Comparison of ENCODE assay signal across 12 cellular contexts in genomic region chr22:37231406-37232139, GRCh38. TPM values are rescaled to one million over a fixed set of nuclear protein-coding genes. Genes with fewer than 3 reads are reported as not detected.
DNase-seq lines count a peak whose midpoint lies in the region; ATAC-seq lines count a peak whose summit lies in the region.
"Had no signal": no experiment of that assay in that cellular context is flagged by ENCODE, and none has a peak within 500 bp of the region (broad histone marks: within the 10 kb centered on the region; RNA-seq: fewer than 3 reads in every experiment).

No MANE protein-coding gene starts in this region.

- peak overlapping the region; percentile 13 for H3K4ac ChIP-seq in neuronal stem cell (ENCODE audit: low read length)

- no peaks in the 10 kb centered on the region for H3K79me1 ChIP-seq in neuronal stem cell (ENCODE audit: low read depth, low read length)

- H3K23ac ChIP-seq in neuronal stem cell (ENCODE audit: low read depth, low read length, poor library complexity) = peak overlapping the region; percentile 86

- peak overlapping the region; percentile 80 for H3K18ac ChIP-seq in neuronal stem cell (ENCODE audit: low read length)

- no peak overlapping the region for H3K14ac ChIP-seq in neuronal stem cell (ENCODE audit: low read length)

- no peak overlapping the region for H3K9ac ChIP-seq in neuronal stem cell (ENCODE audit: low read depth, low read length, poor library complexity)

- no peak overlapping the region for H3K4me2 ChIP-seq in neuronal stem cell (ENCODE audit: insufficient read depth, low read length, poor library complexity, severe bottlenecking)

- H3K27me3 ChIP-seq in CD4-positive, alpha-beta memory T cell (ENCODE audit: insufficient read depth, low read length) = no peaks in the 10 kb centered on the region
- peaks cover 0 to 46% (median 0%) of the 10 kb centered on the region in 3 experiments for H3K27me3 ChIP-seq in neuronal stem cell (ENCODE audit: control insufficient read depth in 3 of 3, insufficient read depth in 3 of 3, low read depth in 1 of 3, low read length in 3 of 3)

- H2AK5ac ChIP-seq in neuronal stem cell (ENCODE audit: low read depth, low read length) = peak overlapping the region; percentile 49

- no peak overlapping the region for H2AFZ ChIP-seq in neuronal stem cell (ENCODE audit: low read length)

- POLR2A ChIA-PET in CD4-positive, alpha-beta memory T cell (lab: Charles Lee; ENCODE audit: partially characterized antibody) = interaction anchor here (0.9 to 18.6 kb wide), 12 partner anchors 10 to 109 kb away, joined by 3 to 646 read pairs (median 8); partner anchors contain the start of genes CYTH4, IL2RB and RAC2

- no CpG with 5 or more reads among the region's 21 CpGs for WGBS in neuronal stem cell (ENCODE audit: extremely low coverage in 2 of 2, insufficient read length in 2 of 2, insufficient replicate concordance in 1 of 2), 2 donors

- peak in 2 of 5 donors; percentile 47 to 75 for DNase-seq in CD4-positive, alpha-beta memory T cell
- DNase-seq in neuronal stem cell (ENCODE audit: low spot score) (no peak), NCI-H69 (lab: John Stamatoyannopoulos, UW) (no peak), inferior parietal cortex (ENCODE audit: extremely low spot score) (no peak), KBM-7 (no peak)
- DNase-seq: dorsolateral prefrontal cortex, SIG-M5 had no signal

- H3K4me3 Mint-ChIP-seq in CD4-positive, alpha-beta memory T cell = peak overlapping the region; percentile 70 to 88 (median 80)
- peak overlapping the region; percentile 78 for H3K4me3 Mint-ChIP-seq in T-helper 1 cell treated with Interleukin-12 subunit alpha and Interleukin-12 subunit beta and Interleukin-4 antibody, amounts not matched to agents 30 μg/mL and 1 μg/mL, for 36 hours
- H3K4me3 Mint-ChIP-seq in activated naive CD4-positive, alpha-beta T cell treated with anti-CD3 and anti-CD28 coated beads, Interleukin-2, amount 50 U/mL, for 24 hours = peak overlapping the region; percentile 81

- in situ Hi-C loops in KBM-7 (cut with MboI; ENCODE audit: low pct_unique_long_range_greater_than_20kb, low sequenced_read_pairs) = no loop called here

- H2BK12ac ChIP-seq in neuronal stem cell (ENCODE audit: low read length) = no peak overlapping the region

- peaks cover 96% of the 10 kb centered on the region for H3K4me1 ChIP-seq in CD4-positive, alpha-beta memory T cell (ENCODE audit: insufficient read depth, low read length)
- H3K4me1 ChIP-seq in neuronal stem cell (ENCODE audit: control insufficient read depth in 2 of 2, insufficient read depth in 1 of 2, low read depth in 1 of 2, low read length in 2 of 2) = no peaks in the 10 kb centered on the region

- peak overlapping the region; percentile 24 for H2BK15ac ChIP-seq in neuronal stem cell (ENCODE audit: low read length)

- intact Hi-C loops in CD4-positive, alpha-beta memory T cell (cut with micrococcal nuclease) = loop anchor here (2.0 kb wide), 2 partner anchors 29 to 33 kb away; no protein-coding TSS in a partner anchor

- H2BK5ac ChIP-seq in neuronal stem cell (ENCODE audit: low read length) = no peak overlapping the region

- H3K9me3 Mint-ChIP-seq in CD4-positive, alpha-beta memory T cell = no peaks in the 10 kb centered on the region
- H3K9me3 Mint-ChIP-seq in T-helper 1 cell treated with Interleukin-12 subunit alpha and Interleukin-12 subunit beta and Interleukin-4 antibody, amounts not matched to agents 30 μg/mL and 1 μg/mL, for 36 hours = no peaks in the 10 kb centered on the region
- no peaks in the 10 kb centered on the region for H3K9me3 Mint-ChIP-seq in activated naive CD4-positive, alpha-beta T cell treated with anti-CD3 and anti-CD28 coated beads, Interleukin-2, amount 50 U/mL, for 24 hours

- H3K27me3 Mint-ChIP-seq in CD4-positive, alpha-beta memory T cell = no peaks in the 10 kb centered on the region
- H3K27me3 Mint-ChIP-seq in T-helper 1 cell treated with Interleukin-12 subunit alpha and Interleukin-12 subunit beta and Interleukin-4 antibody, amounts not matched to agents 30 μg/mL and 1 μg/mL, for 36 hours (ENCODE audit: low read depth) = no peaks in the 10 kb centered on the region
- H3K27me3 Mint-ChIP-seq in activated naive CD4-positive, alpha-beta T cell treated with anti-CD3 and anti-CD28 coated beads, Interleukin-2, amount 50 U/mL, for 24 hours = no peaks in the 10 kb centered on the region

- H4K91ac ChIP-seq in neuronal stem cell (ENCODE audit: low read depth, low read length, poor library complexity) = no peak overlapping the region

- H4K8ac ChIP-seq in neuronal stem cell (ENCODE audit: low read depth, low read length) = no peak overlapping the region

- peaks cover 59 to 77% of the 10 kb centered on the region in 2 donors for H3K36me3 Mint-ChIP-seq in CD4-positive, alpha-beta memory T cell
- peaks cover 75% of the 10 kb centered on the region for H3K36me3 Mint-ChIP-seq in T-helper 1 cell treated with Interleukin-12 subunit alpha and Interleukin-12 subunit beta and Interleukin-4 antibody, amounts not matched to agents 30 μg/mL and 1 μg/mL, for 36 hours (ENCODE audit: low read depth)
- H3K36me3 Mint-ChIP-seq in activated naive CD4-positive, alpha-beta T cell treated with anti-CD3 and anti-CD28 coated beads, Interleukin-2, amount 50 U/mL, for 24 hours = peaks cover 31% of the 10 kb centered on the region

- ATAC-seq in HG02678 (IDR thresholded peaks at IDR 0.05; ENCODE audit: unreplicated experiment) = no peak
- ATAC-seq: sciatic nerve had no signal

- peak overlapping the region; percentile 97 for H3K27ac ChIP-seq in CD4-positive, alpha-beta memory T cell (ENCODE audit: low read depth, low read length)
- H3K27ac ChIP-seq in neuronal stem cell (replicated peaks; ENCODE audit: low read length) = no peak overlapping the region
- H3K27ac ChIP-seq: dorsolateral prefrontal cortex had no signal

- peaks cover 62% of the 10 kb centered on the region for H3K36me3 ChIP-seq in CD4-positive, alpha-beta memory T cell (ENCODE audit: insufficient read depth, low read length)
- H3K36me3 ChIP-seq in neuronal stem cell (replicated peaks in 1 of 2; ENCODE audit: control insufficient read depth in 2 of 2, insufficient read depth in 2 of 2, low read length in 2 of 2) = no peaks in the 10 kb centered on the region

- H3K27ac Mint-ChIP-seq in CD4-positive, alpha-beta memory T cell = peak overlapping the region; percentile 87 to 100 (median 100)
- H3K27ac Mint-ChIP-seq in T-helper 1 cell treated with Interleukin-12 subunit alpha and Interleukin-12 subunit beta and Interleukin-4 antibody, amounts not matched to agents 30 μg/mL and 1 μg/mL, for 36 hours = peak overlapping the region; percentile 92
- peak overlapping the region; percentile 97 for H3K27ac Mint-ChIP-seq in activated naive CD4-positive, alpha-beta T cell treated with anti-CD3 and anti-CD28 coated beads, Interleukin-2, amount 50 U/mL, for 24 hours

- peak overlapping the region; percentile 10 for H2BK120ac ChIP-seq in neuronal stem cell (ENCODE audit: low read depth, low read length)

- CTCF ChIA-PET in CD4-positive, alpha-beta memory T cell (lab: Charles Lee; ENCODE audit: partially characterized antibody) = interaction anchor here (1.6 to 7.0 kb wide), 4 partner anchors 11 to 82 kb away, joined by 5 to 87 read pairs (median 68); partner anchors contain the start of genes IL2RB and RAC2

- peaks cover 68 to 92% (median 83%) of the 10 kb centered on the region in 4 donors for H3K4me1 Mint-ChIP-seq in CD4-positive, alpha-beta memory T cell
- peaks cover 81% of the 10 kb centered on the region for H3K4me1 Mint-ChIP-seq in T-helper 1 cell treated with Interleukin-12 subunit alpha and Interleukin-12 subunit beta and Interleukin-4 antibody, amounts not matched to agents 30 μg/mL and 1 μg/mL, for 36 hours (ENCODE audit: low read depth)
- peaks cover 90% of the 10 kb centered on the region for H3K4me1 Mint-ChIP-seq in activated naive CD4-positive, alpha-beta T cell treated with anti-CD3 and anti-CD28 coated beads, Interleukin-2, amount 50 U/mL, for 24 hours

- no peaks in the 10 kb centered on the region for H3K9me3 ChIP-seq in CD4-positive, alpha-beta memory T cell (ENCODE audit: control insufficient read depth in 1 of 2, low read length in 2 of 2)
- no peaks in the 10 kb centered on the region for H3K9me3 ChIP-seq in neuronal stem cell (replicated peaks in 1 of 2; ENCODE audit: control insufficient read depth in 2 of 2, insufficient read depth in 1 of 2, low read depth in 1 of 2, low read length in 2 of 2)

- H3K4me3 ChIP-seq in CD4-positive, alpha-beta memory T cell (ENCODE audit: low read length in 2 of 2) = peak overlapping the region in 1 of 2 donors; percentile 32
- no peak overlapping the region for H3K4me3 ChIP-seq in neuronal stem cell (ENCODE audit: low read length in 2 of 2)
- H3K4me3 ChIP-seq: dorsolateral prefrontal cortex had no signal

RNA-seq across cellular contexts. Expression of gene RAC2, which starts 12.5 kb away (rescaled TPM):
- total RNA-seq in CD4-positive, alpha-beta memory T cell = 100 to 1,000 TPM; 304 to 318 TPM
- polyA plus RNA-seq in CD4-positive, alpha-beta memory T cell = 100 to 1,000 TPM; 724 to 917 TPM
- 1.2 TPM for polyA plus RNA-seq in neuronal stem cell (2013, experiment 1 of 2)
- polyA plus RNA-seq in neuronal stem cell (2013, experiment 2 of 2) = 1.1 TPM

RNA-seq across cellular contexts. Expression of gene SSTR3, which starts 19.3 kb away (rescaled TPM):
- total RNA-seq in CD4-positive, alpha-beta memory T cell = 1 to 10 TPM; 8.2 to 9.3 TPM
- 1 to 10 TPM in 1 of 2 donors, under 1 TPM in 1; 0.50 to 1.4 TPM for polyA plus RNA-seq in CD4-positive, alpha-beta memory T cell
- 0.22 TPM for polyA plus RNA-seq in neuronal stem cell (2013, experiment 1 of 2)
- 0.28 TPM for polyA plus RNA-seq in neuronal stem cell (2013, experiment 2 of 2)
- total RNA-seq: HT1080, sciatic nerve had no signal

RNA-seq across cellular contexts. Expression of gene C1QTNF6, which starts 43.5 kb away (rescaled TPM):
- 10 to 100 TPM; 23.1 to 24.8 TPM for total RNA-seq in CD4-positive, alpha-beta memory T cell
- under 1 TPM; 0.49 to 0.89 TPM for polyA plus RNA-seq in CD4-positive, alpha-beta memory T cell
- 17.0 TPM for polyA plus RNA-seq in neuronal stem cell (2013, experiment 1 of 2)
- polyA plus RNA-seq in neuronal stem cell (2013, experiment 2 of 2) = 18.2 TPM

RNA-seq across cellular contexts. Expression of gene CYTH4, which starts 50.7 kb away (rescaled TPM):
- total RNA-seq in CD4-positive, alpha-beta memory T cell = 100 to 1,000 TPM; 169 to 177 TPM
- polyA plus RNA-seq in CD4-positive, alpha-beta memory T cell = 10 to 100 TPM; 39.4 to 57.0 TPM
- not detected for polyA plus RNA-seq in neuronal stem cell (2013, experiment 1 of 2)
- polyA plus RNA-seq in neuronal stem cell (2013, experiment 2 of 2) = not detected
